Comparison of ENCODE assay signal across 1 cellular context in the genomic region with DNA sequence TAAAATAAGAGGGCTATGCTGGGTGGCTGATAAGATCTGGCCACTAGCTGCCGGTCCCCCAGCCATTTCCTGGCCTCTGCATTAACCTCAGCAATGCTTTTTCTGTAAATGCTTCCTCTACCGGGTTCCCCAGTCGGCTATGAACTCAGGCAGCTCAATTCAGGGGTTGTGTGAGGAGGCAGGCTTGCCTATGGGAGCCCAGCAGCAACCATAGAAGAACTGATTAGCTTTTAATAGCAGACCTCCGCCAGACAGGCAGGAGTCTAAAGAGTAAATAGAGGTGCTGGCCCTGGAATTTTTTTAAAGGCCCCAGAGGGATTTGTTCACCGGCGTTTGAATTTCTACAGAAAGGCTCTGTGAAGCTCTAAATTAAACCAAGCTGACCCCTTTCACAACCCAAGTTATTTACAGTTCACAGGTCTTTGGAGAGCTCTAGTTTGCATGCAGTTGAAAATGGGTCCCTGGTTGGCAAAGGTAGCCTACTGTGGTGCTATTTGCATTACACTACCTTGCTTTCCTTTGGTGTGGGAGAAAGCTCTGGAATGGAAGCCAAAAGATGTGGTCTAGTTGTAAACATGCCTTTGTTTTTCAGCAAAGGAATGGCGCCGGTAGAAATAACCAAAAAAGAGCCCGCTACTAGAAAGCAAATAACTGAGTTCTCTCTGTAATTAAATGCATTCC.
TF ChIP-seq lines count a peak whose summit lies in the region.

No MANE protein-coding gene starts in this region.

TF ChIP-seq in HepG2, 621 proteins besides CTCF, POLR2A, EP300 and RAD21 (continued from another document and continues in another):
- TF ChIP-seq, protein P1, sequence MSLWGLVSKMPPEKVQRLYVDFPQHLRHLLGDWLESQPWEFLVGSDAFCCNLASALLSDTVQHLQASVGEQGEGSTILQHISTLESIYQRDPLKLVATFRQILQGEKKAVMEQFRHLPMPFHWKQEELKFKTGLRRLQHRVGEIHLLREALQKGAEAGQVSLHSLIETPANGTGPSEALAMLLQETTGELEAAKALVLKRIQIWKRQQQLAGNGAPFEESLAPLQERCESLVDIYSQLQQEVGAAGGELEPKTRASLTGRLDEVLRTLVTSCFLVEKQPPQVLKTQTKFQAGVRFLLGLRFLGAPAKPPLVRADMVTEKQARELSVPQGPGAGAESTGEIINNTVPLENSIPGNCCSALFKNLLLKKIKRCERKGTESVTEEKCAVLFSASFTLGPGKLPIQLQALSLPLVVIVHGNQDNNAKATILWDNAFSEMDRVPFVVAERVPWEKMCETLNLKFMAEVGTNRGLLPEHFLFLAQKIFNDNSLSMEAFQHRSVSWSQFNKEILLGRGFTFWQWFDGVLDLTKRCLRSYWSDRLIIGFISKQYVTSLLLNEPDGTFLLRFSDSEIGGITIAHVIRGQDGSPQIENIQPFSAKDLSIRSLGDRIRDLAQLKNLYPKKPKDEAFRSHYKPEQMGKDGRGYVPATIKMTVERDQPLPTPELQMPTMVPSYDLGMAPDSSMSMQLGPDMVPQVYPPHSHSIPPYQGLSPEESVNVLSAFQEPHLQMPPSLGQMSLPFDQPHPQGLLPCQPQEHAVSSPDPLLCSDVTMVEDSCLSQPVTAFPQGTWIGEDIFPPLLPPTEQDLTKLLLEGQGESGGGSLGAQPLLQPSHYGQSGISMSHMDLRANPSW (CRISPR knock-in tag; IDR thresholded peaks at IDR 0.05; ENCODE audit: borderline replicate concordance), result no peak
- TF ChIP-seq ZNF317 (CRISPR knock-in tag; IDR thresholded peaks at IDR 0.05), result peak; percentile 62; the same call in 1 of the 2 replicates
- TF ChIP-seq, protein P2, sequence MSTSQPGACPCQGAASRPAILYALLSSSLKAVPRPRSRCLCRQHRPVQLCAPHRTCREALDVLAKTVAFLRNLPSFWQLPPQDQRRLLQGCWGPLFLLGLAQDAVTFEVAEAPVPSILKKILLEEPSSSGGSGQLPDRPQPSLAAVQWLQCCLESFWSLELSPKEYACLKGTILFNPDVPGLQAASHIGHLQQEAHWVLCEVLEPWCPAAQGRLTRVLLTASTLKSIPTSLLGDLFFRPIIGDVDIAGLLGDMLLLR (CRISPR knock-in tag; IDR thresholded peaks at IDR 0.05), result no peak
- no peak for TF ChIP-seq JDP2 (CRISPR knock-in tag; IDR thresholded peaks at IDR 0.05; ENCODE audit: borderline replicate concordance)
- peak; percentile 49 for TF ChIP-seq ZNF292 (CRISPR knock-in tag; IDR thresholded peaks at IDR 0.05; ENCODE audit: borderline replicate concordance, low read depth)
- no peak for TF ChIP-seq KLF12 (CRISPR knock-in tag; IDR thresholded peaks at IDR 0.05; ENCODE audit: borderline replicate concordance)
- TF ChIP-seq, protein P3, sequence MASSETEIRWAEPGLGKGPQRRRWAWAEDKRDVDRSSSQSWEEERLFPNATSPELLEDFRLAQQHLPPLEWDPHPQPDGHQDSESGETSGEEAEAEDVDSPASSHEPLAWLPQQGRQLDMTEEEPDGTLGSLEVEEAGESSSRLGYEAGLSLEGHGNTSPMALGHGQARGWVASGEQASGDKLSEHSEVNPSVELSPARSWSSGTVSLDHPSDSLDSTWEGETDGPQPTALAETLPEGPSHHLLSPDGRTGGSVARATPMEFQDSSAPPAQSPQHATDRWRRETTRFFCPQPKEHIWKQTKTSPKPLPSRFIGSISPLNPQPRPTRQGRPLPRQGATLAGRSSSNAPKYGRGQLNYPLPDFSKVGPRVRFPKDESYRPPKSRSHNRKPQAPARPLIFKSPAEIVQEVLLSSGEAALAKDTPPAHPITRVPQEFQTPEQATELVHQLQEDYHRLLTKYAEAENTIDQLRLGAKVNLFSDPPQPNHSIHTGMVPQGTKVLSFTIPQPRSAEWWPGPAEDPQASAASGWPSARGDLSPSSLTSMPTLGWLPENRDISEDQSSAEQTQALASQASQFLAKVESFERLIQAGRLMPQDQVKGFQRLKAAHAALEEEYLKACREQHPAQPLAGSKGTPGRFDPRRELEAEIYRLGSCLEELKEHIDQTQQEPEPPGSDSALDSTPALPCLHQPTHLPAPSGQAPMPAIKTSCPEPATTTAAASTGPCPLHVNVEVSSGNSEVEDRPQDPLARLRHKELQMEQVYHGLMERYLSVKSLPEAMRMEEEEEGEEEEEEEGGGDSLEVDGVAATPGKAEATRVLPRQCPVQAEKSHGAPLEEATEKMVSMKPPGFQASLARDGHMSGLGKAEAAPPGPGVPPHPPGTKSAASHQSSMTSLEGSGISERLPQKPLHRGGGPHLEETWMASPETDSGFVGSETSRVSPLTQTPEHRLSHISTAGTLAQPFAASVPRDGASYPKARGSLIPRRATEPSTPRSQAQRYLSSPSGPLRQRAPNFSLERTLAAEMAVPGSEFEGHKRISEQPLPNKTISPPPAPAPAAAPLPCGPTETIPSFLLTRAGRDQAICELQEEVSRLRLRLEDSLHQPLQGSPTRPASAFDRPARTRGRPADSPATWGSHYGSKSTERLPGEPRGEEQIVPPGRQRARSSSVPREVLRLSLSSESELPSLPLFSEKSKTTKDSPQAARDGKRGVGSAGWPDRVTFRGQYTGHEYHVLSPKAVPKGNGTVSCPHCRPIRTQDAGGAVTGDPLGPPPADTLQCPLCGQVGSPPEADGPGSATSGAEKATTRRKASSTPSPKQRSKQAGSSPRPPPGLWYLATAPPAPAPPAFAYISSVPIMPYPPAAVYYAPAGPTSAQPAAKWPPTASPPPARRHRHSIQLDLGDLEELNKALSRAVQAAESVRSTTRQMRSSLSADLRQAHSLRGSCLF (CRISPR knock-in tag; IDR thresholded peaks at IDR 0.05; ENCODE audit: borderline replicate concordance), result no peak
- TF ChIP-seq POGZ (CRISPR knock-in tag; IDR thresholded peaks at IDR 0.05), result peak; percentile 83
- TF ChIP-seq, protein P4, sequence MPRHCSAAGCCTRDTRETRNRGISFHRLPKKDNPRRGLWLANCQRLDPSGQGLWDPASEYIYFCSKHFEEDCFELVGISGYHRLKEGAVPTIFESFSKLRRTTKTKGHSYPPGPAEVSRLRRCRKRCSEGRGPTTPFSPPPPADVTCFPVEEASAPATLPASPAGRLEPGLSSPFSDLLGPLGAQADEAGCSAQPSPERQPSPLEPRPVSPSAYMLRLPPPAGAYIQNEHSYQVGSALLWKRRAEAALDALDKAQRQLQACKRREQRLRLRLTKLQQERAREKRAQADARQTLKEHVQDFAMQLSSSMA (CRISPR knock-in tag; IDR thresholded peaks at IDR 0.05), result 0 out of 2 replicates have a peak, but pooled peaks have one; percentile 59
- TF ChIP-seq, protein P5, sequence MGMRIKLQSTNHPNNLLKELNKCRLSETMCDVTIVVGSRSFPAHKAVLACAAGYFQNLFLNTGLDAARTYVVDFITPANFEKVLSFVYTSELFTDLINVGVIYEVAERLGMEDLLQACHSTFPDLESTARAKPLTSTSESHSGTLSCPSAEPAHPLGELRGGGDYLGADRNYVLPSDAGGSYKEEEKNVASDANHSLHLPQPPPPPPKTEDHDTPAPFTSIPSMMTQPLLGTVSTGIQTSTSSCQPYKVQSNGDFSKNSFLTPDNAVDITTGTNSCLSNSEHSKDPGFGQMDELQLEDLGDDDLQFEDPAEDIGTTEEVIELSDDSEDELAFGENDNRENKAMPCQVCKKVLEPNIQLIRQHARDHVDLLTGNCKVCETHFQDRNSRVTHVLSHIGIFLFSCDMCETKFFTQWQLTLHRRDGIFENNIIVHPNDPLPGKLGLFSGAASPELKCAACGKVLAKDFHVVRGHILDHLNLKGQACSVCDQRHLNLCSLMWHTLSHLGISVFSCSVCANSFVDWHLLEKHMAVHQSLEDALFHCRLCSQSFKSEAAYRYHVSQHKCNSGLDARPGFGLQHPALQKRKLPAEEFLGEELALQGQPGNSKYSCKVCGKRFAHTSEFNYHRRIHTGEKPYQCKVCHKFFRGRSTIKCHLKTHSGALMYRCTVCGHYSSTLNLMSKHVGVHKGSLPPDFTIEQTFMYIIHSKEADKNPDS (CRISPR knock-in tag; IDR thresholded peaks at IDR 0.05), result no peak
- TF ChIP-seq ZNF430 (CRISPR knock-in tag; IDR thresholded peaks at IDR 0.05), result no peak
- TF ChIP-seq, protein P6, sequence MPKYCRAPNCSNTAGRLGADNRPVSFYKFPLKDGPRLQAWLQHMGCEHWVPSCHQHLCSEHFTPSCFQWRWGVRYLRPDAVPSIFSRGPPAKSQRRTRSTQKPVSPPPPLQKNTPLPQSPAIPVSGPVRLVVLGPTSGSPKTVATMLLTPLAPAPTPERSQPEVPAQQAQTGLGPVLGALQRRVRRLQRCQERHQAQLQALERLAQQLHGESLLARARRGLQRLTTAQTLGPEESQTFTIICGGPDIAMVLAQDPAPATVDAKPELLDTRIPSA (CRISPR knock-in tag; IDR thresholded peaks at IDR 0.05; ENCODE audit: borderline replicate concordance), result no peak
- no peak for TF ChIP-seq SETDB1 (CRISPR knock-in tag; IDR thresholded peaks at IDR 0.05; ENCODE audit: borderline replicate concordance)
- no peak for TF ChIP-seq ARID2 (CRISPR knock-in tag; IDR thresholded peaks at IDR 0.05; ENCODE audit: borderline replicate concordance)
- TF ChIP-seq, protein P7, sequence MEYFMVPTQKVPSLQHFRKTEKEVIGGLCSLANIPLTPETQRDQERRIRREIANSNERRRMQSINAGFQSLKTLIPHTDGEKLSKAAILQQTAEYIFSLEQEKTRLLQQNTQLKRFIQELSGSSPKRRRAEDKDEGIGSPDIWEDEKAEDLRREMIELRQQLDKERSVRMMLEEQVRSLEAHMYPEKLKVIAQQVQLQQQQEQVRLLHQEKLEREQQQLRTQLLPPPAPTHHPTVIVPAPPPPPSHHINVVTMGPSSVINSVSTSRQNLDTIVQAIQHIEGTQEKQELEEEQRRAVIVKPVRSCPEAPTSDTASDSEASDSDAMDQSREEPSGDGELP (IDR thresholded peaks at IDR 0.05; ENCODE audit: borderline replicate concordance, low read depth), result peak; percentile 35; the same call in 1 of the 2 replicates
- TF ChIP-seq, protein P8, sequence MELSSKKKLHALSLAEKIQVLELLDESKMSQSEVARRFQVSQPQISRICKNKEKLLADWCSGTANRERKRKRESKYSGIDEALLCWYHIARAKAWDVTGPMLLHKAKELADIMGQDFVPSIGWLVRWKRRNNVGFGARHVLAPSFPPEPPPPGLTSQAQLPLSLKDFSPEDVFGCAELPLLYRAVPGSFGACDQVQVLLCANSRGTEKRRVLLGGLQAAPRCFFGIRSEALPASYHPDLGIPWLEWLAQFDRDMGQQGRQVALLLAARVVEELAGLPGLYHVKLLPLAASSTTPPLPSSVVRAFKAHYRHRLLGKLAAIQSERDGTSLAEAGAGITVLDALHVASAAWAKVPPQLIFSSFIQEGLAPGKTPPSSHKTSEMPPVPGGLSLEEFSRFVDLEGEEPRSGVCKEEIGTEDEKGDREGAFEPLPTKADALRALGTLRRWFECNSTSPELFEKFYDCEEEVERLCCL (CRISPR knock-in tag; IDR thresholded peaks at IDR 0.05; ENCODE audit: borderline replicate concordance), result no peak
- TF ChIP-seq, protein P9, sequence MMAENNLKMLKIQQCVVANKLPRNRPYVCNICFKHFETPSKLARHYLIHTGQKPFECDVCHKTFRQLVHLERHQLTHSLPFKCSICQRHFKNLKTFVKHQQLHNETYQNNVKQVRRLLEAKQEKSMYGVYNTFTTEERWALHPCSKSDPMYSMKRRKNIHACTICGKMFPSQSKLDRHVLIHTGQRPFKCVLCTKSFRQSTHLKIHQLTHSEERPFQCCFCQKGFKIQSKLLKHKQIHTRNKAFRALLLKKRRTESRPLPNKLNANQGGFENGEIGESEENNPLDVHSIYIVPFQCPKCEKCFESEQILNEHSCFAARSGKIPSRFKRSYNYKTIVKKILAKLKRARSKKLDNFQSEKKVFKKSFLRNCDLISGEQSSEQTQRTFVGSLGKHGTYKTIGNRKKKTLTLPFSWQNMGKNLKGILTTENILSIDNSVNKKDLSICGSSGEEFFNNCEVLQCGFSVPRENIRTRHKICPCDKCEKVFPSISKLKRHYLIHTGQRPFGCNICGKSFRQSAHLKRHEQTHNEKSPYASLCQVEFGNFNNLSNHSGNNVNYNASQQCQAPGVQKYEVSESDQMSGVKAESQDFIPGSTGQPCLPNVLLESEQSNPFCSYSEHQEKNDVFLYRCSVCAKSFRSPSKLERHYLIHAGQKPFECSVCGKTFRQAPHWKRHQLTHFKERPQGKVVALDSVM (CRISPR knock-in tag; IDR thresholded peaks at IDR 0.05), result peak; percentile 44; the same call in 1 of the 2 replicates
- no peak for TF ChIP-seq SOX6 (IDR thresholded peaks at IDR 0.05)
- TF ChIP-seq SOX6 (CRISPR knock-in tag; IDR thresholded peaks at IDR 0.05), result peak; percentile 89
- TF ChIP-seq ZNF251 (CRISPR knock-in tag; IDR thresholded peaks at IDR 0.05), result no peak
- TF ChIP-seq, protein P10, sequence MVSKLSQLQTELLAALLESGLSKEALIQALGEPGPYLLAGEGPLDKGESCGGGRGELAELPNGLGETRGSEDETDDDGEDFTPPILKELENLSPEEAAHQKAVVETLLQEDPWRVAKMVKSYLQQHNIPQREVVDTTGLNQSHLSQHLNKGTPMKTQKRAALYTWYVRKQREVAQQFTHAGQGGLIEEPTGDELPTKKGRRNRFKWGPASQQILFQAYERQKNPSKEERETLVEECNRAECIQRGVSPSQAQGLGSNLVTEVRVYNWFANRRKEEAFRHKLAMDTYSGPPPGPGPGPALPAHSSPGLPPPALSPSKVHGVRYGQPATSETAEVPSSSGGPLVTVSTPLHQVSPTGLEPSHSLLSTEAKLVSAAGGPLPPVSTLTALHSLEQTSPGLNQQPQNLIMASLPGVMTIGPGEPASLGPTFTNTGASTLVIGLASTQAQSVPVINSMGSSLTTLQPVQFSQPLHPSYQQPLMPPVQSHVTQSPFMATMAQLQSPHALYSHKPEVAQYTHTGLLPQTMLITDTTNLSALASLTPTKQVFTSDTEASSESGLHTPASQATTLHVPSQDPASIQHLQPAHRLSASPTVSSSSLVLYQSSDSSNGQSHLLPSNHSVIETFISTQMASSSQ (IDR thresholded peaks at IDR 0.05; ENCODE audit: low read depth), result peak; percentile 21; the same call in 1 of the 2 replicates
- TF ChIP-seq, protein P10 (CRISPR knock-in tag; IDR thresholded peaks at IDR 0.05; ENCODE audit: borderline replicate concordance), result peak; percentile 86
- TF ChIP-seq, protein P11, sequence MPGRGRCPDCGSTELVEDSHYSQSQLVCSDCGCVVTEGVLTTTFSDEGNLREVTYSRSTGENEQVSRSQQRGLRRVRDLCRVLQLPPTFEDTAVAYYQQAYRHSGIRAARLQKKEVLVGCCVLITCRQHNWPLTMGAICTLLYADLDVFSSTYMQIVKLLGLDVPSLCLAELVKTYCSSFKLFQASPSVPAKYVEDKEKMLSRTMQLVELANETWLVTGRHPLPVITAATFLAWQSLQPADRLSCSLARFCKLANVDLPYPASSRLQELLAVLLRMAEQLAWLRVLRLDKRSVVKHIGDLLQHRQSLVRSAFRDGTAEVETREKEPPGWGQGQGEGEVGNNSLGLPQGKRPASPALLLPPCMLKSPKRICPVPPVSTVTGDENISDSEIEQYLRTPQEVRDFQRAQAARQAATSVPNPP (CRISPR knock-in tag; IDR thresholded peaks at IDR 0.05), result peak; percentile 30; the same call in 1 of the 2 replicates
- no peak for TF ChIP-seq ZBTB1 (CRISPR knock-in tag; IDR thresholded peaks at IDR 0.05; ENCODE audit: borderline replicate concordance)
- TF ChIP-seq SRY (CRISPR knock-in tag; IDR thresholded peaks at IDR 0.05), result no peak
- peak; percentile 91; the same call in 1 of the 2 replicates for TF ChIP-seq NFIC (IDR thresholded peaks at IDR 0.05; ENCODE audit: low read length)
